33 cellular contexts compared by ENCODE assay signal in the genomic region with DNA sequence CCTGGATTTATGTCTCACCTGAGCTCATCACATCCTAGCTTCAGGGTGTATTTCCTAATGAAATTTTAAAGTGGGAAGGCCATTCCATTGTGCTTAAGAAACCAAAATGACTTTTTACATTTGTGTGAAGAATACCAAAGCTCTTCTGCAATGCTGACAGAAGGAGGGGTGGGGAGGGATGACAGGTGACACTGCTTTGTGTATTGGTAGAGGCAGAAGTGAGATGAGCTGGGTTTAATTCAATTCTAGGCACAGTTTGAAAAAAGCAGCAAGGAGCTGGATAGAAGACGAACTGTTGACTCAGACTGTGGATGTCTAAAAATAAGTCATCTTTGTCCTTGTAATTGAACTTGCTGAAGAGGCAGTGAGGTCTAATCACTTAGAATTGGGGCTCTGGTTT.
"Had no signal": no experiment of that assay in that cellular context is flagged by ENCODE, and none has a peak within 500 bp of the region (broad histone marks: within the 10 kb centered on the region; RNA-seq: fewer than 3 reads in every experiment).

No MANE protein-coding gene starts in this region.

- DNase-seq: Karpas-422, Kasumi-1, MG63, MM.1S, MV-4-11, NCI-H1048, NCI-H1092, NCI-H1092 treated with DMSO at 0.1 percent for 48 hours, NCI-H1105, NCI-H1105 treated with DMSO at 0.1 percent for 48 hours, NCI-H1417, NCI-H1417 treated with DMSO at 0.1 percent for 48 hours, NCI-H1436, NCI-H1436 treated with DMSO at 0.1 percent for 48 hours, NCI-H146, NCI-H1694, NCI-H1694 treated with DMSO at 0.1 percent for 48 hours, NCI-H187, NCI-H187 treated with DMSO at 0.1 percent for 48 hours, NCI-H1930, NCI-H2029, NCI-H2029 treated with DMSO at 0.1 percent for 48 hours, NCI-H2081, NCI-H2081 treated with DMSO at 0.1 percent for 48 hours, NCI-H2107, NCI-H2171, NCI-H2171 treated with DMSO at 0.1 percent for 48 hours, NCI-H2227 treated with DMSO at 0.1 percent for 48 hours, NCI-H226, NCI-H345, NCI-H446, NCI-H510A, NCI-H510A treated with DMSO at 0.1 percent for 48 hours had no signal
